ENCODE assay signal across 1 cellular context in genomic region chr20:63707558-63708300, GRCh38.
TF ChIP-seq lines count a peak whose summit lies in the region.

ARFRP1 (minus strand) TSS chr20:63707976; CDS start chr20:63707091, 885 bp downstream.
ZGPAT (plus strand) TSS chr20:63708039; CDS start chr20:63708581, 542 bp downstream.

TF ChIP-seq in HepG2, 621 proteins besides CTCF, POLR2A, EP300 and RAD21 (continued from another document and continues in another):
- TF ChIP-seq ZFP1 (CRISPR knock-in tag; IDR thresholded peaks at IDR 0.05) (no peak; the same call in 1 of the 2 replicates), ZNF672 (CRISPR knock-in tag; IDR thresholded peaks at IDR 0.05) (0 out of 2 replicates have a peak, but pooled peaks have one; percentile 7), NONO (IDR thresholded peaks at IDR 0.05) (no peak), NONO (CRISPR knock-in tag; conservative IDR thresholded peaks at IDR 0.05) (peak; percentile 100), SALL2 (CRISPR knock-in tag; IDR thresholded peaks at IDR 0.05) (peak; percentile 98), ZNF576 (CRISPR knock-in tag; IDR thresholded peaks at IDR 0.05) (no peak), SNAPC5 (CRISPR knock-in tag; IDR thresholded peaks at IDR 0.05; ENCODE audit: borderline replicate concordance) (peak; percentile 95), ZNF34 (CRISPR knock-in tag; IDR thresholded peaks at IDR 0.05; ENCODE audit: borderline replicate concordance) (peak; percentile 37; the same call in 1 of the 2 replicates), SRSF4 (IDR thresholded peaks at IDR 0.05; ENCODE audit: low read depth, low read length, poor library complexity, severe bottlenecking) (no peak), IKZF1 (IDR thresholded peaks at IDR 0.05) (no peak), ZNF574 (CRISPR knock-in tag; IDR thresholded peaks at IDR 0.05) (peak; percentile 99), ZNF44 (CRISPR knock-in tag; IDR thresholded peaks at IDR 0.05) (peak; percentile 81; the same call in 1 of the 2 replicates), ZUFSP (CRISPR knock-in tag; IDR thresholded peaks at IDR 0.05; ENCODE audit: borderline replicate concordance) (no peak), ZNF543 (CRISPR knock-in tag; IDR thresholded peaks at IDR 0.05) (no peak), ZNF367 (CRISPR knock-in tag; IDR thresholded peaks at IDR 0.05; ENCODE audit: borderline replicate concordance) (no peak), TRIM24 (CRISPR knock-in tag; IDR thresholded peaks at IDR 0.05) (no peak), SMAD1 (CRISPR knock-in tag; IDR thresholded peaks at IDR 0.05; ENCODE audit: borderline replicate concordance, low read depth) (peak; percentile 96; the same call in 1 of the 2 replicates), ZNF740 (CRISPR knock-in tag; IDR thresholded peaks at IDR 0.05) (no peak; the same call in 1 of the 2 replicates), ZNF17 (CRISPR knock-in tag; IDR thresholded peaks at IDR 0.05) (no peak), ZNF746 (CRISPR knock-in tag; IDR thresholded peaks at IDR 0.05) (no peak; the same call in 1 of the 2 replicates), ZNF788 (CRISPR knock-in tag; IDR thresholded peaks at IDR 0.05; ENCODE audit: borderline replicate concordance) (peak; percentile 85; the same call in 1 of the 2 replicates), ZSCAN20 (CRISPR knock-in tag; IDR thresholded peaks at IDR 0.05; ENCODE audit: borderline replicate concordance) (peak; percentile 95), SOX13 (IDR thresholded peaks at IDR 0.05) (no peak), SOX13 (CRISPR knock-in tag; conservative IDR thresholded peaks at IDR 0.05 in 1 of 2, IDR thresholded peaks at IDR 0.05 in 1 of 2) (peak in 1 of 2 experiments; percentile 62; a peak in 2 of 4 replicates), ELF4 (CRISPR knock-in tag; IDR thresholded peaks at IDR 0.05; ENCODE audit: borderline replicate concordance) (peak; percentile 70), HOXA9 (CRISPR knock-in tag; IDR thresholded peaks at IDR 0.05; ENCODE audit: borderline replicate concordance) (peak; percentile 97; the same call in 1 of the 2 replicates), CENPBD1 (CRISPR knock-in tag; IDR thresholded peaks at IDR 0.05; ENCODE audit: borderline replicate concordance, low read depth) (no peak; the same call in 1 of the 2 replicates), ZBTB7A (CRISPR knock-in tag; IDR thresholded peaks at IDR 0.05) (peak; percentile 83), ZNF703 (CRISPR knock-in tag; IDR thresholded peaks at IDR 0.05; ENCODE audit: borderline replicate concordance) (peak; percentile 95; the same call in 1 of the 2 replicates), MED13 (CRISPR knock-in tag; IDR thresholded peaks at IDR 0.05) (peak; percentile 83; the same call in 1 of the 2 replicates), TEAD3 (CRISPR knock-in tag; optimal IDR thresholded peaks at IDR 0.05; ENCODE audit: borderline replicate concordance) (peak; percentile 93), ZNF30 (CRISPR knock-in tag; IDR thresholded peaks at IDR 0.05) (peak; percentile 93; the same call in 1 of the 2 replicates), ZNF597 (CRISPR knock-in tag; IDR thresholded peaks at IDR 0.05) (peak; percentile 98; the same call in 1 of the 2 replicates), ZNF644 (CRISPR knock-in tag; IDR thresholded peaks at IDR 0.05; ENCODE audit: low read depth) (0 out of 2 replicates have a peak, but pooled peaks have one; percentile 21), THRA (CRISPR knock-in tag; IDR thresholded peaks at IDR 0.05; ENCODE audit: borderline replicate concordance) (peak; percentile 98), SNRNP70 (IDR thresholded peaks at IDR 0.05; ENCODE audit: low read depth, low read length) (no peak), PAX8 (CRISPR knock-in tag; IDR thresholded peaks at IDR 0.05; ENCODE audit: borderline replicate concordance) (peak; percentile 86; the same call in 1 of the 2 replicates), SMYD3 (CRISPR knock-in tag; IDR thresholded peaks at IDR 0.05) (peak; percentile 97), ARID4A (CRISPR knock-in tag; IDR thresholded peaks at IDR 0.05; ENCODE audit: borderline replicate concordance) (peak; percentile 97), GLI4 (CRISPR knock-in tag; IDR thresholded peaks at IDR 0.05; ENCODE audit: borderline replicate concordance) (peak; percentile 98), ZBTB42 (CRISPR knock-in tag; IDR thresholded peaks at IDR 0.05) (peak; percentile 79; the same call in 1 of the 2 replicates), ZNF350 (CRISPR knock-in tag; IDR thresholded peaks at IDR 0.05; ENCODE audit: borderline replicate concordance, low read depth) (peak; percentile 16; the same call in 1 of the 2 replicates), GTF2F1 (IDR thresholded peaks at IDR 0.05; ENCODE audit: low read length) (no peak), SRSF1 (optimal IDR thresholded peaks at IDR 0.05; ENCODE audit: low read depth, low read length) (peak; percentile 85), ZBTB14 (CRISPR knock-in tag; IDR thresholded peaks at IDR 0.05) (peak; percentile 82), GZF1 (CRISPR knock-in tag; IDR thresholded peaks at IDR 0.05) (no peak; the same call in 1 of the 2 replicates), RNF2 (conservative IDR thresholded peaks at IDR 0.05; ENCODE audit: low read depth) (peak; percentile 98), SYNCRIP (IDR thresholded peaks at IDR 0.05; ENCODE audit: insufficient read depth, low read depth, low read length) (no peak), LRRFIP1 (CRISPR knock-in tag; conservative IDR thresholded peaks at IDR 0.05) (no peak), ZNF841 (CRISPR knock-in tag; IDR thresholded peaks at IDR 0.05; ENCODE audit: borderline replicate concordance) (peak; percentile 72; the same call in 1 of the 2 replicates), ZNF331 (CRISPR knock-in tag; IDR thresholded peaks at IDR 0.05) (peak; percentile 96), ZNF850 (CRISPR knock-in tag; conservative IDR thresholded peaks at IDR 0.05) (no peak)
